Comparison of ENCODE assay signal across 8 cellular contexts in genomic region chr2:68190150-68190784, GRCh38. TPM values are rescaled to one million over a fixed set of nuclear protein-coding genes. Genes with fewer than 3 reads are reported as not detected.
DNase-seq lines count a peak whose midpoint lies in the region; ATAC-seq and TF ChIP-seq lines count a peak whose summit lies in the region.
"Not testable (repeated sequence)": the region's sequence is repeated elsewhere in the genome, so short reads cannot be mapped to it uniquely, and the experiment has no call there.

No MANE protein-coding gene starts in this region.

- DNase-seq in CD8-positive, alpha-beta T cell; activated T-helper 1 cell treated with anti-CD3 and anti-CD28 coated beads, Interleukin-12 subunit alpha, Interleukin-12 subunit beta, Interleukin-2, Interleukin-4 antibody, amounts not matched to agents 30 ng/mL and 10 ng/mL and 1 ng/mL, durations not matched to agents 14 hours and 24 hours and 36 hours (ENCODE audit: low spot score); MCF 10A (ENCODE audit: unreplicated experiment); immature natural killer cell: not testable (repeated sequence)
- peak; percentile 84 for DNase-seq in WERI-Rb-1
- DNase-seq in thyroid gland = peak; percentile 17 to 23

- not testable (repeated sequence) for H3K27me3 Mint-ChIP-seq in CD8-positive, alpha-beta T cell (ENCODE audit: low read depth); IgD-negative memory B cell; activated T-helper 1 cell treated with anti-CD3 and anti-CD28 coated beads, Interleukin-12 subunit alpha, Interleukin-12 subunit beta, Interleukin-2, Interleukin-4 antibody, amounts not matched to agents 30 ng/mL and 10 ng/mL and 1 ng/mL, durations not matched to agents 14 hours and 24 hours and 36 hours (ENCODE audit: insufficient read depth); MCF 10A (ENCODE audit: insufficient read depth, unreplicated experiment); immature natural killer cell (ENCODE audit: low read depth in 3 of 3)

- intact Hi-C loops in CD8-positive, alpha-beta T cell (cut with DNase I, micrococcal nuclease); activated T-helper 1 cell treated with anti-CD3 and anti-CD28 coated beads, Interleukin-12 subunit alpha, Interleukin-12 subunit beta, Interleukin-2, Interleukin-4 antibody, amounts not matched to agents 30 ng/mL and 10 ng/mL and 1 ng/mL, durations not matched to agents 14 hours and 24 hours and 36 hours (cut with micrococcal nuclease): not testable (repeated sequence)
- intact Hi-C loops in MCF 10A (cut with micrococcal nuclease) = loop anchor here (2.0 to 5.0 kb wide), 2 partner anchors 33 to 61 kb away; partner anchors contain the start of gene PNO1
- intact Hi-C loops in thyroid gland (cut with DNase I) = loop anchor here (10.0 kb wide), 1 partner anchor 95 kb away; no protein-coding TSS in a partner anchor

- ATAC-seq in CD8-positive, alpha-beta T cell = peak; percentile 19

- peak overlapping the region; percentile 83 for H3K27ac Mint-ChIP-seq in CD8-positive, alpha-beta T cell
- H3K27ac Mint-ChIP-seq in IgD-negative memory B cell (peak overlapping the region; percentile 57 to 78 (median 60)), MCF 10A (ENCODE audit: low read depth, unreplicated experiment) (peak overlapping the region; percentile 81), immature natural killer cell (peak overlapping the region in 4 of 6 donors; percentile 28 to 72 (median 64))
- peak overlapping the region; percentile 64 for H3K27ac Mint-ChIP-seq in activated T-helper 1 cell treated with anti-CD3 and anti-CD28 coated beads, Interleukin-12 subunit alpha, Interleukin-12 subunit beta, Interleukin-2, Interleukin-4 antibody, amounts not matched to agents 30 ng/mL and 10 ng/mL and 1 ng/mL, durations not matched to agents 14 hours and 24 hours and 36 hours

- not testable (repeated sequence) for H3K4me3 Mint-ChIP-seq in CD8-positive, alpha-beta T cell; activated T-helper 1 cell treated with anti-CD3 and anti-CD28 coated beads, Interleukin-12 subunit alpha, Interleukin-12 subunit beta, Interleukin-2, Interleukin-4 antibody, amounts not matched to agents 30 ng/mL and 10 ng/mL and 1 ng/mL, durations not matched to agents 14 hours and 24 hours and 36 hours; MCF 10A (ENCODE audit: unreplicated experiment)
- H3K4me3 Mint-ChIP-seq in IgD-negative memory B cell (peak overlapping the region in 2 of 4 donors; percentile 39 to 62), immature natural killer cell (peak overlapping the region in 1 of 5 donors; percentile 43)

- POLR2A ChIA-PET in CD8-positive, alpha-beta T cell (lab: Charles Lee) = interaction anchor here (1.2 to 1.5 kb wide), 2 partner anchors 8 to 60 kb away, joined by 3 to 5 read pairs; no protein-coding TSS in a partner anchor
- POLR2A ChIA-PET in MCF 10A (lab: Yijun Ruan, JAX) = interaction anchor here (0.5 to 4.9 kb wide), 10 partner anchors 11 to 277 kb away, joined by 3 to 54 read pairs (median 6); partner anchors contain the start of genes FBXO48, PNO1 and PPP3R1

- not testable (repeated sequence) for TF ChIP-seq CTCF in CD8-positive, alpha-beta T cell (IDR thresholded peaks at IDR 0.05); WERI-Rb-1 (IDR thresholded peaks at IDR 0.05; ENCODE audit: low read depth, low read length); MCF 10A (IDR thresholded peaks at IDR 0.05; ENCODE audit: unreplicated experiment); neutrophil (IDR thresholded peaks at IDR 0.05); thyroid gland (IDR thresholded peaks at IDR 0.05)

- not testable (repeated sequence) for H3K27ac ChIP-seq in CD8-positive, alpha-beta T cell (ENCODE audit: low read depth, low read length); WERI-Rb-1; thyroid gland
- peak overlapping the region; percentile 10 for H3K27ac ChIP-seq in neutrophil

- H3K9me3 Mint-ChIP-seq in CD8-positive, alpha-beta T cell; IgD-negative memory B cell; activated T-helper 1 cell treated with anti-CD3 and anti-CD28 coated beads, Interleukin-12 subunit alpha, Interleukin-12 subunit beta, Interleukin-2, Interleukin-4 antibody, amounts not matched to agents 30 ng/mL and 10 ng/mL and 1 ng/mL, durations not matched to agents 14 hours and 24 hours and 36 hours; MCF 10A (ENCODE audit: unreplicated experiment); immature natural killer cell: not testable (repeated sequence)

- H3K4me1 ChIP-seq in CD8-positive, alpha-beta T cell (ENCODE audit: insufficient read depth, low read length) = peaks cover 15% of the 10 kb centered on the region
- H3K4me1 ChIP-seq in neutrophil (ENCODE audit: control insufficient read depth in 1 of 2, insufficient read depth in 1 of 2, low read depth in 1 of 2, low read length in 1 of 2) = peaks cover 12 to 44% of the 10 kb centered on the region in 2 experiments
- not testable (repeated sequence) for H3K4me1 ChIP-seq in thyroid gland

- TF ChIP-seq POLR2A in thyroid gland (IDR thresholded peaks at IDR 0.05) = not testable (repeated sequence)

- BruUV-seq in MCF 10A (replicated peaks; lab: Mats Ljungman, UMichigan) = TSS peak; percentile 58

- WGBS in thyroid gland, 2 donors = 74 to 75% methylated on average over 15 of the region's 15 CpGs

- not testable (repeated sequence) for H3K4me3 ChIP-seq in CD8-positive, alpha-beta T cell (ENCODE audit: low read depth, low read length); WERI-Rb-1 (ENCODE audit: low read depth, low read length); neutrophil (ENCODE audit: low read depth in 1 of 2, low read length in 1 of 2); thyroid gland (replicated peaks in 1 of 3)

- not testable (repeated sequence) for H3K27me3 ChIP-seq in CD8-positive, alpha-beta T cell (ENCODE audit: insufficient read depth, low read length); WERI-Rb-1 (ENCODE audit: insufficient read depth, low read depth, severe bottlenecking); neutrophil; thyroid gland

- H3K36me3 Mint-ChIP-seq in CD8-positive, alpha-beta T cell = peaks cover 21% of the 10 kb centered on the region
- not testable (repeated sequence) for H3K36me3 Mint-ChIP-seq in IgD-negative memory B cell, immature natural killer cell
- peaks cover 17% of the 10 kb centered on the region for H3K36me3 Mint-ChIP-seq in activated T-helper 1 cell treated with anti-CD3 and anti-CD28 coated beads, Interleukin-12 subunit alpha, Interleukin-12 subunit beta, Interleukin-2, Interleukin-4 antibody, amounts not matched to agents 30 ng/mL and 10 ng/mL and 1 ng/mL, durations not matched to agents 14 hours and 24 hours and 36 hours (ENCODE audit: low read depth)
- H3K36me3 Mint-ChIP-seq in MCF 10A (ENCODE audit: insufficient read depth, unreplicated experiment) = peaks cover 29% of the 10 kb centered on the region

- H3K36me3 ChIP-seq in CD8-positive, alpha-beta T cell (ENCODE audit: insufficient read depth, low read length) = peaks cover 10% of the 10 kb centered on the region
- not testable (repeated sequence) for H3K36me3 ChIP-seq in WERI-Rb-1, thyroid gland
- H3K36me3 ChIP-seq in neutrophil = peaks cover 15% of the 10 kb centered on the region

- CTCF ChIA-PET in CD8-positive, alpha-beta T cell (lab: Charles Lee) = interaction anchor here (1.2 kb wide), 1 partner anchor 66 kb away, joined by 3 read pairs; no protein-coding TSS in a partner anchor
- CTCF ChIA-PET in MCF 10A (lab: Yijun Ruan, JAX) = interaction anchor here (0.6 to 2.4 kb wide), 5 partner anchors 19 to 102 kb away, joined by 3 to 13 read pairs (median 5); no protein-coding TSS in a partner anchor

- peaks cover 54% of the 10 kb centered on the region for H3K4me1 Mint-ChIP-seq in CD8-positive, alpha-beta T cell (ENCODE audit: low read depth)
- H3K4me1 Mint-ChIP-seq in IgD-negative memory B cell (peaks cover 40 to 45% (median 41%) of the 10 kb centered on the region in 3 donors), MCF 10A (ENCODE audit: insufficient read depth, unreplicated experiment) (peaks cover 38% of the 10 kb centered on the region), immature natural killer cell (peaks cover 53 to 87% of the 10 kb centered on the region in 2 donors)
- peaks cover 53% of the 10 kb centered on the region for H3K4me1 Mint-ChIP-seq in activated T-helper 1 cell treated with anti-CD3 and anti-CD28 coated beads, Interleukin-12 subunit alpha, Interleukin-12 subunit beta, Interleukin-2, Interleukin-4 antibody, amounts not matched to agents 30 ng/mL and 10 ng/mL and 1 ng/mL, durations not matched to agents 14 hours and 24 hours and 36 hours (ENCODE audit: low read depth)

- H3K9me3 ChIP-seq in CD8-positive, alpha-beta T cell (ENCODE audit: low read length); WERI-Rb-1 (ENCODE audit: severe bottlenecking); neutrophil; thyroid gland: not testable (repeated sequence)

RNA-seq across cellular contexts. Expression of gene PNO1, which starts 32.6 kb away (rescaled TPM):
- 10 to 100 TPM; 35.3 to 36.0 TPM for total RNA-seq in CD8-positive, alpha-beta T cell
- 17.9 TPM for polyA plus RNA-seq in IgD-negative memory B cell
- total RNA-seq in activated T-helper 1 cell treated with anti-CD3 and anti-CD28 coated beads, Interleukin-12 subunit alpha, Interleukin-12 subunit beta, Interleukin-2, Interleukin-4 antibody, amounts not matched to agents 30 ng/mL and 10 ng/mL and 1 ng/mL, durations not matched to agents 14 hours and 24 hours and 36 hours = 31.3 and 33.4 TPM in 2 replicates
- 27.9 and 35.0 TPM in 2 replicates for total RNA-seq in MCF 10A (2022)
- 10 to 100 TPM; 14.8 to 15.5 (median 14.8) TPM for polyA plus RNA-seq in immature natural killer cell
- 10 to 100 TPM; 13.2 to 23.2 (median 18.5) TPM for total RNA-seq in thyroid gland
